Comparison of ENCODE assay signal across 33 cellular contexts in genomic region chr22:27745809-27746208, GRCh38.
"Had no signal": no experiment of that assay in that cellular context is flagged by ENCODE, and none has a peak within 500 bp of the region (broad histone marks: within the 10 kb centered on the region; RNA-seq: fewer than 3 reads in every experiment).

No MANE protein-coding gene starts in this region.

- H3K9me3 Mint-ChIP-seq: immature natural killer cell; mesothelial cell of epicardium; natural killer cell; stimulated activated effector memory CD8-positive, alpha-beta T cell treated with anti-CD3 and anti-CD28 coated beads, Interleukin-12 subunit alpha, Interleukin-12 subunit beta, amount 100 ng/mL, for 72 hours; stimulated activated naive CD8-positive, alpha-beta T cell treated with anti-CD3 and anti-CD28 coated beads, Interleukin-15, Interleukin-2, amounts not matched to agents 100 ng/mL and 50 ng/mL, for 24 hours had no signal

- H3K27ac ChIP-seq: left lung, lower lobe of right lung, neural progenitor cell, neutrophil, parathyroid adenoma, skin epidermis, suprapubic skin, thoracic aorta, upper lobe of right lung, uterus had no signal

- H3K79me2 ChIP-seq: parathyroid adenoma had no signal

- H2AFZ ChIP-seq: neural progenitor cell, parathyroid adenoma had no signal

- H3K4me3 Mint-ChIP-seq: immature natural killer cell; mesothelial cell of epicardium; naive B cell; natural killer cell; nephron progenitor cell; neural progenitor cell; stimulated activated effector memory CD8-positive, alpha-beta T cell treated with anti-CD3 and anti-CD28 coated beads, Interleukin-12 subunit alpha, Interleukin-12 subunit beta, amount 100 ng/mL, for 72 hours; stimulated activated naive CD8-positive, alpha-beta T cell treated with anti-CD3 and anti-CD28 coated beads, Interleukin-15, Interleukin-2, amounts not matched to agents 100 ng/mL and 50 ng/mL, for 24 hours had no signal

- H3K4me3 ChIP-seq: left lung, lower lobe of right lung, neural progenitor cell, skin epidermis, suprapubic skin, thoracic aorta, tibial artery, upper lobe of right lung, uterus had no signal

- H3K36me3 ChIP-seq: left lung, lower lobe of right lung, neural progenitor cell, neutrophil, suprapubic skin, thoracic aorta, tibial artery, upper lobe of right lung, uterus had no signal

- H3K4me2 ChIP-seq: neural progenitor cell had no signal

- H3K4me1 ChIP-seq: parathyroid adenoma had no signal

- H3K9me3 ChIP-seq: left lung, lower lobe of right lung, neutrophil, suprapubic skin, thoracic aorta, tibial artery, upper lobe of right lung, uterus had no signal

- H3K36me3 Mint-ChIP-seq: immature natural killer cell; naive B cell; natural killer cell; stimulated activated effector memory CD8-positive, alpha-beta T cell treated with anti-CD3 and anti-CD28 coated beads, Interleukin-12 subunit alpha, Interleukin-12 subunit beta, amount 100 ng/mL, for 72 hours had no signal

- H3K4me1 Mint-ChIP-seq: naive B cell had no signal

- DNase-seq: hypothalamus; immature natural killer cell; kidney; left colon; left lung; lower lobe of right lung; mammary epithelial cell; mesenchymal stem cell; naive B cell; natural killer cell; nephron progenitor cell; occipital lobe; retina; right cardiac atrium; stimulated activated CD4-positive, alpha-beta T cell treated with anti-CD3 and anti-CD28 coated beads, Interleukin-12 subunit alpha, Interleukin-12 subunit beta, amount 100 ng/mL, for 4 hours; stimulated activated CD4-positive, alpha-beta T cell treated with anti-CD3 and anti-CD28 coated beads, Interleukin-15, amount 100 ng/mL, for 24 hours; stimulated activated CD4-positive, alpha-beta T cell treated with anti-CD3 and anti-CD28 coated beads, Interleukin-4, amount 100 ng/mL, for 24 hours; stimulated activated naive CD4-positive, alpha-beta T cell; trophoblast cell; uterus had no signal

- H3K27ac Mint-ChIP-seq: immature natural killer cell; mesothelial cell of epicardium; natural killer cell; nephron progenitor cell; neural progenitor cell; progenitor cell of endocrine pancreas; stimulated activated effector memory CD8-positive, alpha-beta T cell treated with anti-CD3 and anti-CD28 coated beads, Interleukin-12 subunit alpha, Interleukin-12 subunit beta, amount 100 ng/mL, for 72 hours; stimulated activated naive CD8-positive, alpha-beta T cell treated with anti-CD3 and anti-CD28 coated beads, Interleukin-15, Interleukin-2, amounts not matched to agents 100 ng/mL and 50 ng/mL, for 24 hours had no signal

- ATAC-seq: left colon; left lung; lower lobe of right lung; natural killer cell; right cardiac atrium; sciatic nerve; stimulated activated effector memory CD8-positive, alpha-beta T cell treated with anti-CD3 and anti-CD28 coated beads, Interleukin-12 subunit alpha, Interleukin-12 subunit beta, amount 100 ng/mL, for 72 hours; upper lobe of right lung had no signal

- H3K27me3 ChIP-seq: suprapubic skin, tibial artery, upper lobe of right lung, uterus had no signal
